1 cellular context compared by ENCODE assay signal in the genomic region with DNA sequence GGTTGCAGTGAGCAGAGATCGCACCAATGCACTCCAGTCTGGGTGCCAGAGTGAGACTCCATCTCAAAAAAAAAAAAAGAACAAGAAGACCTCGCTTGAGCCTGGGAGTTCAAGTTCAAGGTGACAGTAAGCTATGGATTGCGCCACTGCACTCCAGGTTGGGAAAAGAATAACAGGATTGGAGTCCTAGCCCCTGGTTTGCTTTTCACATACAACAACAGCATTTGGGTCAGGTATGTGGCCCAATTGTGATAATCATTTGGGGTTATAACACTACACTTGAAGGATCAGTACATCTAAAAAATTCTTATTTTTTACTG.
TF ChIP-seq lines count a peak whose summit lies in the region.

No MANE protein-coding gene starts in this region.

TF ChIP-seq in HepG2, 621 proteins besides CTCF, POLR2A, EP300 and RAD21 (continued from another document and continues in another):
- TF ChIP-seq, protein P1, sequence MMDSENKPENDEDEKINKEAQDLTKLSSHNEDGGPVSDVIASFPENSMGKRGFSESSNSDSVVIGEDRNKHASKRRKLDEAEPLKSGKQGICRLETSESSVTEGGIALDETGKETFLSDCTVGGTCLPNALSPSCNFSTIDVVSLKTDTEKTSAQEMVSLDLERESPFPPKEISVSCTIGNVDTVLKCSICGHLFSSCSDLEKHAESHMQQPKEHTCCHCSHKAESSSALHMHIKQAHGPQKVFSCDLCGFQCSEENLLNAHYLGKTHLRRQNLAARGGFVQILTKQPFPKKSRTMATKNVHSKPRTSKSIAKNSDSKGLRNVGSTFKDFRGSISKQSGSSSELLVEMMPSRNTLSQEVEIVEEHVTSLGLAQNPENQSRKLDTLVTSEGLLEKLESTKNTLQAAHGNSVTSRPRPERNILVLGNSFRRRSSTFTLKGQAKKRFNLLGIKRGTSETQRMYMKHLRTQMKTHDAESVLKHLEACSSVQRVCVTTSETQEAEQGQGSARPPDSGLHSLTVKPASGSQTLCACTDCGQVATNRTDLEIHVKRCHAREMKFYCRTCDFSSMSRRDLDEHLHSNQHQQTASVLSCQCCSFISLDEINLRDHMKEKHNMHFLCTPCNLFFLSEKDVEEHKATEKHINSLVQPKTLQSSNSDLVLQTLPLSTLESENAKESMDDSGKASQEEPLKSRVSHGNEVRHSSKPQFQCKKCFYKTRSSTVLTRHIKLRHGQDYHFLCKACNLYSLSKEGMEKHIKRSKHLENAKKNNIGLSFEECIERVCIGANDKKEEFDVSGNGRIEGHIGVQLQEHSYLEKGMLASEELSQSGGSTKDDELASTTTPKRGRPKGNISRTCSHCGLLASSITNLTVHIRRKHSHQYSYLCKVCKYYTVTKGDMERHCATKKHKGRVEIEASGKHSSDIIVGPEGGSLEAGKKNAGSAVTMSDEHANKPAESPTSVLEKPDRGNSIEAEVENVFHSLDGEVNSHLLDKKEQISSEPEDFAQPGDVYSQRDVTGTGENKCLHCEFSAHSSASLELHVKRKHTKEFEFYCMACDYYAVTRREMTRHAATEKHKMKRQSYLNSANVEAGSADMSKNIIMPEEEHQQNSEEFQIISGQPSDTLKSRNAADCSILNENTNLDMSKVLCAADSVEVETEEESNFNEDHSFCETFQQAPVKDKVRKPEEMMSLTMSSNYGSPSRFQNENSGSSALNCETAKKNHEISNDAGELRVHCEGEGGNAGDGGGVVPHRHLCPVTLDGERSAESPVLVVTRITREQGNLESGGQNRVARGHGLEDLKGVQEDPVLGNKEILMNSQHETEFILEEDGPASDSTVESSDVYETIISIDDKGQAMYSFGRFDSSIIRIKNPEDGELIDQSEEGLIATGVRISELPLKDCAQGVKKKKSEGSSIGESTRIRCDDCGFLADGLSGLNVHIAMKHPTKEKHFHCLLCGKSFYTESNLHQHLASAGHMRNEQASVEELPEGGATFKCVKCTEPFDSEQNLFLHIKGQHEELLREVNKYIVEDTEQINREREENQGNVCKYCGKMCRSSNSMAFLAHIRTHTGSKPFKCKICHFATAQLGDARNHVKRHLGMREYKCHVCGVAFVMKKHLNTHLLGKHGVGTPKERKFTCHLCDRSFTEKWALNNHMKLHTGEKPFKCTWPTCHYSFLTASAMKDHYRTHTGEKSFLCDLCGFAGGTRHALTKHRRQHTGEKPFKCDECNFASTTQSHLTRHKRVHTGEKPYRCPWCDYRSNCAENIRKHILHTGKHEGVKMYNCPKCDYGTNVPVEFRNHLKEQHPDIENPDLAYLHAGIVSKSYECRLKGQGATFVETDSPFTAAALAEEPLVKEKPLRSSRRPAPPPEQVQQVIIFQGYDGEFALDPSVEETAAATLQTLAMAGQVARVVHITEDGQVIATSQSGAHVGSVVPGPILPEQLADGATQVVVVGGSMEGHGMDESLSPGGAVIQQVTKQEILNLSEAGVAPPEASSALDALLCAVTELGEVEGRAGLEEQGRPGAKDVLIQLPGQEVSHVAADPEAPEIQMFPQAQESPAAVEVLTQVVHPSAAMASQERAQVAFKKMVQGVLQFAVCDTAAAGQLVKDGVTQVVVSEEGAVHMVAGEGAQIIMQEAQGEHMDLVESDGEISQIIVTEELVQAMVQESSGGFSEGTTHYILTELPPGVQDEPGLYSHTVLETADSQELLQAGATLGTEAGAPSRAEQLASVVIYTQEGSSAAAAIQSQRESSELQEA (CRISPR knock-in tag; IDR thresholded peaks at IDR 0.05; ENCODE audit: not compliant biosample characterization), result no peak
- no peak for TF ChIP-seq ZIK1 (CRISPR knock-in tag; IDR thresholded peaks at IDR 0.05; ENCODE audit: borderline replicate concordance, low read depth)
- TF ChIP-seq, protein P2, sequence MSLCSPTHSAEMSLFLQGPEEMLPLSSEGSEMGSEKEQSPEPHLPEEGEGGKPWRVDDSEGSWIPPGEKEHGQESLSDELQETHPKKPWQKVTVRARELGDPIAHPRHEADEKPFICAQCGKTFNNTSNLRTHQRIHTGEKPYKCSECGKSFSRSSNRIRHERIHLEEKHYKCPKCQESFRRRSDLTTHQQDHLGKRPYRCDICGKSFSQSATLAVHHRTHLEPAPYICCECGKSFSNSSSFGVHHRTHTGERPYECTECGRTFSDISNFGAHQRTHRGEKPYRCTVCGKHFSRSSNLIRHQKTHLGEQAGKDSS (CRISPR knock-in tag; IDR thresholded peaks at IDR 0.05; ENCODE audit: borderline replicate concordance, low read depth), result no peak
- TF ChIP-seq, protein P3, sequence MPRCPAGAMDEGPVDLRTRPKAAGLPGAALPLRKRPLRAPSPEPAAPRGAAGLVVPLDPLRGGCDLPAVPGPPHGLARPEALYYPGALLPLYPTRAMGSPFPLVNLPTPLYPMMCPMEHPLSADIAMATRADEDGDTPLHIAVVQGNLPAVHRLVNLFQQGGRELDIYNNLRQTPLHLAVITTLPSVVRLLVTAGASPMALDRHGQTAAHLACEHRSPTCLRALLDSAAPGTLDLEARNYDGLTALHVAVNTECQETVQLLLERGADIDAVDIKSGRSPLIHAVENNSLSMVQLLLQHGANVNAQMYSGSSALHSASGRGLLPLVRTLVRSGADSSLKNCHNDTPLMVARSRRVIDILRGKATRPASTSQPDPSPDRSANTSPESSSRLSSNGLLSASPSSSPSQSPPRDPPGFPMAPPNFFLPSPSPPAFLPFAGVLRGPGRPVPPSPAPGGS (CRISPR knock-in tag; IDR thresholded peaks at IDR 0.05), result no peak
- no peak for TF ChIP-seq SMARCE1 (IDR thresholded peaks at IDR 0.05; ENCODE audit: borderline replicate concordance)
- no peak for TF ChIP-seq TCF12 (IDR thresholded peaks at IDR 0.05)
- TF ChIP-seq TCF12 (CRISPR knock-in tag; IDR thresholded peaks at IDR 0.05), result no peak; the same call in 1 of the 2 replicates
- TF ChIP-seq, protein P4, sequence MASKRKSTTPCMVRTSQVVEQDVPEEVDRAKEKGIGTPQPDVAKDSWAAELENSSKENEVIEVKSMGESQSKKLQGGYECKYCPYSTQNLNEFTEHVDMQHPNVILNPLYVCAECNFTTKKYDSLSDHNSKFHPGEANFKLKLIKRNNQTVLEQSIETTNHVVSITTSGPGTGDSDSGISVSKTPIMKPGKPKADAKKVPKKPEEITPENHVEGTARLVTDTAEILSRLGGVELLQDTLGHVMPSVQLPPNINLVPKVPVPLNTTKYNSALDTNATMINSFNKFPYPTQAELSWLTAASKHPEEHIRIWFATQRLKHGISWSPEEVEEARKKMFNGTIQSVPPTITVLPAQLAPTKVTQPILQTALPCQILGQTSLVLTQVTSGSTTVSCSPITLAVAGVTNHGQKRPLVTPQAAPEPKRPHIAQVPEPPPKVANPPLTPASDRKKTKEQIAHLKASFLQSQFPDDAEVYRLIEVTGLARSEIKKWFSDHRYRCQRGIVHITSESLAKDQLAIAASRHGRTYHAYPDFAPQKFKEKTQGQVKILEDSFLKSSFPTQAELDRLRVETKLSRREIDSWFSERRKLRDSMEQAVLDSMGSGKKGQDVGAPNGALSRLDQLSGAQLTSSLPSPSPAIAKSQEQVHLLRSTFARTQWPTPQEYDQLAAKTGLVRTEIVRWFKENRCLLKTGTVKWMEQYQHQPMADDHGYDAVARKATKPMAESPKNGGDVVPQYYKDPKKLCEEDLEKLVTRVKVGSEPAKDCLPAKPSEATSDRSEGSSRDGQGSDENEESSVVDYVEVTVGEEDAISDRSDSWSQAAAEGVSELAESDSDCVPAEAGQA (IDR thresholded peaks at IDR 0.05; ENCODE audit: low read depth), result no peak; the same call in 1 of the 2 replicates
- TF ChIP-seq, protein P4 (CRISPR knock-in tag; IDR thresholded peaks at IDR 0.05; ENCODE audit: borderline replicate concordance), result no peak
- TF ChIP-seq, protein P5, sequence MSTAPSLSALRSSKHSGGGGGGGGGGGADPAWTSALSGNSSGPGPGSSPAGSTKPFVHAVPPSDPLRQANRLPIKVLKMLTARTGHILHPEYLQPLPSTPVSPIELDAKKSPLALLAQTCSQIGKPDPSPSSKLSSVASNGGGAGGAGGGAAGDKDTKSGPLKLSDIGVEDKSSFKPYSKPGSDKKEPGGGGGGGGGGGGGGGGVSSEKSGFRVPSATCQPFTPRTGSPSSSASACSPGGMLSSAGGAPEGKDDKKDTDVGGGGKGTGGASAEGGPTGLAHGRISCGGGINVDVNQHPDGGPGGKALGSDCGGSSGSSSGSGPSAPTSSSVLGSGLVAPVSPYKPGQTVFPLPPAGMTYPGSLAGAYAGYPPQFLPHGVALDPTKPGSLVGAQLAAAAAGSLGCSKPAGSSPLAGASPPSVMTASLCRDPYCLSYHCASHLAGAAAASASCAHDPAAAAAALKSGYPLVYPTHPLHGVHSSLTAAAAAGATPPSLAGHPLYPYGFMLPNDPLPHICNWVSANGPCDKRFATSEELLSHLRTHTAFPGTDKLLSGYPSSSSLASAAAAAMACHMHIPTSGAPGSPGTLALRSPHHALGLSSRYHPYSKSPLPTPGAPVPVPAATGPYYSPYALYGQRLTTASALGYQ (CRISPR knock-in tag; IDR thresholded peaks at IDR 0.05), result no peak
- TF ChIP-seq, protein P6, sequence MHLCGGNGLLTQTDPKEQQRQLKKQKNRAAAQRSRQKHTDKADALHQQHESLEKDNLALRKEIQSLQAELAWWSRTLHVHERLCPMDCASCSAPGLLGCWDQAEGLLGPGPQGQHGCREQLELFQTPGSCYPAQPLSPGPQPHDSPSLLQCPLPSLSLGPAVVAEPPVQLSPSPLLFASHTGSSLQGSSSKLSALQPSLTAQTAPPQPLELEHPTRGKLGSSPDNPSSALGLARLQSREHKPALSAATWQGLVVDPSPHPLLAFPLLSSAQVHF (CRISPR knock-in tag; IDR thresholded peaks at IDR 0.05), result no peak
- no peak for TF ChIP-seq ZNF431 (CRISPR knock-in tag; IDR thresholded peaks at IDR 0.05; ENCODE audit: borderline replicate concordance, low read depth)
- TF ChIP-seq SMC3 (IDR thresholded peaks at IDR 0.05; ENCODE audit: low read length), result no peak
- TF ChIP-seq ZNF546 (CRISPR knock-in tag; conservative IDR thresholded peaks at IDR 0.05), result no peak
- TF ChIP-seq TGIF2 (CRISPR knock-in tag; IDR thresholded peaks at IDR 0.05), result no peak
- TF ChIP-seq KAT7 (CRISPR knock-in tag; IDR thresholded peaks at IDR 0.05; ENCODE audit: borderline replicate concordance), result no peak
- no peak for TF ChIP-seq ZBTB42 (CRISPR knock-in tag; IDR thresholded peaks at IDR 0.05)
- TF ChIP-seq ZNF326 (CRISPR knock-in tag; IDR thresholded peaks at IDR 0.05; ENCODE audit: borderline replicate concordance), result no peak
- TF ChIP-seq, protein P7, sequence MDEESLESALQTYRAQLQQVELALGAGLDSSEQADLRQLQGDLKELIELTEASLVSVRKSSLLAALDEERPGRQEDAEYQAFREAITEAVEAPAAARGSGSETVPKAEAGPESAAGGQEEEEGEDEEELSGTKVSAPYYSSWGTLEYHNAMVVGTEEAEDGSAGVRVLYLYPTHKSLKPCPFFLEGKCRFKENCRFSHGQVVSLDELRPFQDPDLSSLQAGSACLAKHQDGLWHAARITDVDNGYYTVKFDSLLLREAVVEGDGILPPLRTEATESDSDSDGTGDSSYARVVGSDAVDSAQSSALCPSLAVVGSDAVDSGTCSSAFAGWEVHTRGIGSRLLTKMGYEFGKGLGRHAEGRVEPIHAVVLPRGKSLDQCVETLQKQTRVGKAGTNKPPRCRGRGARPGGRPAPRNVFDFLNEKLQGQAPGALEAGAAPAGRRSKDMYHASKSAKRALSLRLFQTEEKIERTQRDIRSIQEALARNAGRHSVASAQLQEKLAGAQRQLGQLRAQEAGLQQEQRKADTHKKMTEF (CRISPR knock-in tag; IDR thresholded peaks at IDR 0.05), result 0 out of 2 replicates have a peak, but pooled peaks have one; percentile 40
- TF ChIP-seq ZFP62 (CRISPR knock-in tag; IDR thresholded peaks at IDR 0.05), result no peak
- TF ChIP-seq TEAD2 (CRISPR knock-in tag; IDR thresholded peaks at IDR 0.05), result no peak
- TF ChIP-seq PHF8 (CRISPR knock-in tag; IDR thresholded peaks at IDR 0.05), result peak; percentile 17; the same call in 1 of the 2 replicates
- TF ChIP-seq SRSF4 (IDR thresholded peaks at IDR 0.05; ENCODE audit: low read depth, low read length, poor library complexity, severe bottlenecking), result no peak
- TF ChIP-seq, protein P8, sequence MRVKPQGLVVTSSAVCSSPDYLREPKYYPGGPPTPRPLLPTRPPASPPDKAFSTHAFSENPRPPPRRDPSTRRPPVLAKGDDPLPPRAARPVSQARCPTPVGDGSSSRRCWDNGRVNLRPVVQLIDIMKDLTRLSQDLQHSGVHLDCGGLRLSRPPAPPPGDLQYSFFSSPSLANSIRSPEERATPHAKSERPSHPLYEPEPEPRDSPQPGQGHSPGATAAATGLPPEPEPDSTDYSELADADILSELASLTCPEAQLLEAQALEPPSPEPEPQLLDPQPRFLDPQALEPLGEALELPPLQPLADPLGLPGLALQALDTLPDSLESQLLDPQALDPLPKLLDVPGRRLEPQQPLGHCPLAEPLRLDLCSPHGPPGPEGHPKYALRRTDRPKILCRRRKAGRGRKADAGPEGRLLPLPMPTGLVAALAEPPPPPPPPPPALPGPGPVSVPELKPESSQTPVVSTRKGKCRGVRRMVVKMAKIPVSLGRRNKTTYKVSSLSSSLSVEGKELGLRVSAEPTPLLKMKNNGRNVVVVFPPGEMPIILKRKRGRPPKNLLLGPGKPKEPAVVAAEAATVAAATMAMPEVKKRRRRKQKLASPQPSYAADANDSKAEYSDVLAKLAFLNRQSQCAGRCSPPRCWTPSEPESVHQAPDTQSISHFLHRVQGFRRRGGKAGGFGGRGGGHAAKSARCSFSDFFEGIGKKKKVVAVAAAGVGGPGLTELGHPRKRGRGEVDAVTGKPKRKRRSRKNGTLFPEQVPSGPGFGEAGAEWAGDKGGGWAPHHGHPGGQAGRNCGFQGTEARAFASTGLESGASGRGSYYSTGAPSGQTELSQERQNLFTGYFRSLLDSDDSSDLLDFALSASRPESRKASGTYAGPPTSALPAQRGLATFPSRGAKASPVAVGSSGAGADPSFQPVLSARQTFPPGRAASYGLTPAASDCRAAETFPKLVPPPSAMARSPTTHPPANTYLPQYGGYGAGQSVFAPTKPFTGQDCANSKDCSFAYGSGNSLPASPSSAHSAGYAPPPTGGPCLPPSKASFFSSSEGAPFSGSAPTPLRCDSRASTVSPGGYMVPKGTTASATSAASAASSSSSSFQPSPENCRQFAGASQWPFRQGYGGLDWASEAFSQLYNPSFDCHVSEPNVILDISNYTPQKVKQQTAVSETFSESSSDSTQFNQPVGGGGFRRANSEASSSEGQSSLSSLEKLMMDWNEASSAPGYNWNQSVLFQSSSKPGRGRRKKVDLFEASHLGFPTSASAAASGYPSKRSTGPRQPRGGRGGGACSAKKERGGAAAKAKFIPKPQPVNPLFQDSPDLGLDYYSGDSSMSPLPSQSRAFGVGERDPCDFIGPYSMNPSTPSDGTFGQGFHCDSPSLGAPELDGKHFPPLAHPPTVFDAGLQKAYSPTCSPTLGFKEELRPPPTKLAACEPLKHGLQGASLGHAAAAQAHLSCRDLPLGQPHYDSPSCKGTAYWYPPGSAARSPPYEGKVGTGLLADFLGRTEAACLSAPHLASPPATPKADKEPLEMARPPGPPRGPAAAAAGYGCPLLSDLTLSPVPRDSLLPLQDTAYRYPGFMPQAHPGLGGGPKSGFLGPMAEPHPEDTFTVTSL (CRISPR knock-in tag; IDR thresholded peaks at IDR 0.05; ENCODE audit: borderline replicate concordance), result peak; percentile 49; the same call in 1 of the 2 replicates
